Comparison of ENCODE assay signal across 10 cellular contexts in genomic region chr5:131810510-131811249, GRCh38. TPM values are rescaled to one million over a fixed set of nuclear protein-coding genes. Genes with fewer than 3 reads are reported as not detected.
DNase-seq lines count a peak whose midpoint lies in the region; ATAC-seq, FAIRE-seq and TF ChIP-seq lines count a peak whose summit lies in the region.
"Had no signal": no experiment of that assay in that cellular context is flagged by ENCODE, and none has a peak within 500 bp of the region (broad histone marks: within the 10 kb centered on the region; RNA-seq: fewer than 3 reads in every experiment).

No MANE protein-coding gene starts in this region.

- intact Hi-C loops in activated CD8-positive, alpha-beta T cell treated with anti-CD3 and anti-CD28 coated beads for 36 hours (cut with micrococcal nuclease): loop anchor here (2.0 kb wide), 1 partner anchor 194 kb away; no protein-coding TSS in a partner anchor
- intact Hi-C loops in kidney (cut with DNase I): no loop called here

- no peaks in the 10 kb centered on the region for H3K9me3 ChIP-seq in kidney (ENCODE audit: control insufficient read depth in 1 of 2, low read length in 2 of 2)

- no peaks in the 10 kb centered on the region for H3K4me1 ChIP-seq in kidney (ENCODE audit: control insufficient read depth in 1 of 2, insufficient read depth in 1 of 2, low read depth in 1 of 2, low read length in 2 of 2)

- H3K9me3 Mint-ChIP-seq in activated CD8-positive, alpha-beta T cell treated with anti-CD3 and anti-CD28 coated beads for 36 hours: no peaks in the 10 kb centered on the region
- H3K9me3 Mint-ChIP-seq: T-helper 1 cell treated with Interleukin-12 subunit alpha and Interleukin-12 subunit beta and Interleukin-4 antibody, amounts not matched to agents 30 μg/mL and 1 μg/mL, for 36 hours had no signal

- DNase-seq in NCI-H82 (lab: John Stamatoyannopoulos, UW) (peak; percentile 17), NCI-H82 treated with DMSO at 0.1 percent for 48 hours (lab: John Stamatoyannopoulos, UW; ENCODE audit: unreplicated experiment) (no peak), kidney (no peak), NCI-H774 (lab: John Stamatoyannopoulos, UW) (no peak)
- DNase-seq in activated CD8-positive, alpha-beta T cell treated with anti-CD3 and anti-CD28 coated beads for 36 hours: peak; percentile 28
- DNase-seq in activated effector memory CD4-positive, alpha-beta T cell treated with Interleukin-2 at 50 U/mL for 16 hours: no peak

- no peaks in the 10 kb centered on the region for H3K4me1 Mint-ChIP-seq in activated CD8-positive, alpha-beta T cell treated with anti-CD3 and anti-CD28 coated beads for 36 hours (ENCODE audit: low read depth)

- H3K36me3 Mint-ChIP-seq in activated CD8-positive, alpha-beta T cell treated with anti-CD3 and anti-CD28 coated beads for 36 hours (ENCODE audit: low read depth): no peaks in the 10 kb centered on the region

- POLR2A ChIA-PET in activated CD8-positive, alpha-beta T cell treated with anti-CD3 and anti-CD28 coated beads for 36 hours (lab: Charles Lee): interaction anchor here (1.1 kb wide), 1 partner anchor 252 kb away, joined by 3 read pairs; no protein-coding TSS in a partner anchor

- no peak for FAIRE-seq in kidney (lab: Jason Lieb, UNC)

- no peak overlapping the region for H3K4me3 ChIP-seq in kidney (ENCODE audit: low read length in 2 of 2)
- H3K4me3 ChIP-seq: lung had no signal

- peak; percentile 22 for TF ChIP-seq CTCF in activated CD8-positive, alpha-beta T cell treated with anti-CD3 and anti-CD28 coated beads for 36 hours (IDR thresholded peaks at IDR 0.05)
- TF ChIP-seq CTCF in kidney (IDR thresholded peaks at IDR 0.05; ENCODE audit: borderline replicate concordance, extremely low read depth, insufficient read depth): peak; percentile 22

- no peaks in the 10 kb centered on the region for H3K36me3 ChIP-seq in kidney (ENCODE audit: control insufficient read depth in 1 of 2, insufficient read depth in 2 of 2, low read length in 2 of 2)

- ATAC-seq in HG02870 (IDR thresholded peaks at IDR 0.05; ENCODE audit: unreplicated experiment) (peak; percentile 69), GM21381 (IDR thresholded peaks at IDR 0.05; ENCODE audit: unreplicated experiment) (no peak)
- ATAC-seq in activated CD8-positive, alpha-beta T cell treated with anti-CD3 and anti-CD28 coated beads for 36 hours: no peak

- no peak overlapping the region for H3K4me3 Mint-ChIP-seq in activated CD8-positive, alpha-beta T cell treated with anti-CD3 and anti-CD28 coated beads for 36 hours
- H3K4me3 Mint-ChIP-seq: T-helper 1 cell treated with Interleukin-12 subunit alpha and Interleukin-12 subunit beta and Interleukin-4 antibody, amounts not matched to agents 30 μg/mL and 1 μg/mL, for 36 hours had no signal

- H3K27ac ChIP-seq in kidney (ENCODE audit: low read depth in 2 of 2, low read length in 2 of 2): no peak overlapping the region

- H3K27ac Mint-ChIP-seq in activated CD8-positive, alpha-beta T cell treated with anti-CD3 and anti-CD28 coated beads for 36 hours: no peak overlapping the region
- H3K27ac Mint-ChIP-seq: T-helper 1 cell treated with Interleukin-12 subunit alpha and Interleukin-12 subunit beta and Interleukin-4 antibody, amounts not matched to agents 30 μg/mL and 1 μg/mL, for 36 hours had no signal

- H3K9ac ChIP-seq in kidney (ENCODE audit: low read length in 2 of 2): no peak overlapping the region

- no peaks in the 10 kb centered on the region for H3K27me3 Mint-ChIP-seq in activated CD8-positive, alpha-beta T cell treated with anti-CD3 and anti-CD28 coated beads for 36 hours

- CTCF ChIA-PET in activated CD8-positive, alpha-beta T cell treated with anti-CD3 and anti-CD28 coated beads for 36 hours (lab: Charles Lee): interaction anchor here (0.9 to 3.3 kb wide), 12 partner anchors 11 to 252 kb away, joined by 3 to 28 read pairs (median 4); partner anchors contain the start of gene FNIP1

RNA-seq across cellular contexts. Expression of gene FNIP1, which starts 13.9 kb away (rescaled TPM):
- 10 to 100 TPM; 15.9 to 16.0 TPM for total RNA-seq in activated CD8-positive, alpha-beta T cell treated with anti-CD3 and anti-CD28 coated beads for 36 hours
- 31.1 TPM for total RNA-seq in kidney
- 2.9 TPM for polyA plus RNA-seq in kidney (ENCODE audit: insufficient read depth, low read depth, low replicate concordance)

Comparison
In these comparisons a context has a peak if more than half of its experiments do, and no peak if none do; other contexts are left out.
1. DNase-seq: peak in NCI-H82 (single experiment) and activated CD8-positive, alpha-beta T cell treated with anti-CD3 and anti-CD28 coated beads for 36 hours (single experiment); none in NCI-H82 treated with DMSO at 0.1 percent for 48 hours (single experiment), kidney (single experiment), NCI-H774 (single experiment) and activated effector memory CD4-positive, alpha-beta T cell treated with Interleukin-2 at 50 U/mL for 16 hours (single experiment).